8 cellular contexts compared by ENCODE assay signal in genomic region chr10:62243647-62243997, GRCh38. TPM values are rescaled to one million over a fixed set of nuclear protein-coding genes. Genes with fewer than 3 reads are reported as not detected.
DNase-seq lines count a peak whose midpoint lies in the region; ATAC-seq and TF ChIP-seq lines count a peak whose summit lies in the region.

No MANE protein-coding gene starts in this region.

- ATAC-seq in GM18508 (IDR thresholded peaks at IDR 0.05; ENCODE audit: insufficient read depth, unreplicated experiment) (peak; percentile 25), Panc1 (no peak), lower lobe of right lung (no peak)

- H3K4me3 Mint-ChIP-seq in HFFc6 = peak overlapping the region; percentile 87

- intact Hi-C loops in Panc1 (cut with micrococcal nuclease; ENCODE audit: unreplicated experiment) (no loop called here), lower lobe of right lung (cut with DNase I) (loop anchor here (5.0 to 10.0 kb wide), 2 partner anchors 301 to 339 kb away; partner anchors contain the start of gene ARID5B)

- H3K4me1 ChIP-seq in Panc1 (ENCODE audit: control insufficient read depth, insufficient read depth, low read length) (peaks cover 38% of the 10 kb centered on the region), lower lobe of right lung (peaks cover 18% of the 10 kb centered on the region)

- no peaks in the 10 kb centered on the region; the same call in 1 of the 2 replicates for H3K27me3 Mint-ChIP-seq in HFFc6 (ENCODE audit: insufficient read depth)

- H3K27me3 ChIP-seq in Panc1 (ENCODE audit: control insufficient read depth, insufficient read depth, low read length) = no peaks in the 10 kb centered on the region
- H3K27me3 ChIP-seq in lower lobe of right lung (ENCODE audit: low read depth) = no peaks in the 10 kb centered on the region

- peak overlapping the region; percentile 80 for H3K27ac Mint-ChIP-seq in HFFc6

- H3K27ac ChIP-seq in Panc1 (ENCODE audit: low read length) (peak overlapping the region; percentile 92), lower lobe of right lung (peak overlapping the region; percentile 58)

- H3K36me3 Mint-ChIP-seq in HFFc6 (ENCODE audit: low read depth) = no peaks in the 10 kb centered on the region

- CTCF ChIA-PET in Panc1 (lab: Charles Lee) = no interaction called here

- H3K9me3 ChIP-seq in Panc1 (ENCODE audit: control insufficient read depth, insufficient read depth, low read depth, low read length) = no peaks in the 10 kb centered on the region
- no peaks in the 10 kb centered on the region for H3K9me3 ChIP-seq in lower lobe of right lung

- no TSS peak for BruUV-seq in Panc1 (replicated peaks; lab: Mats Ljungman, UMichigan)

- no peak overlapping the region for H3K4me3 ChIP-seq in Panc1 (ENCODE audit: low read depth in 2 of 2, low read length in 2 of 2)
- peak overlapping the region; percentile 15 for H3K4me3 ChIP-seq in lower lobe of right lung

- POLR2A ChIA-PET in Panc1 (lab: Charles Lee) = no interaction called here

- H3K36me3 ChIP-seq in Panc1 (ENCODE audit: control insufficient read depth, insufficient read depth, low read length) = peaks cover 10% of the 10 kb centered on the region; the same call in 1 of the 2 replicates
- H3K36me3 ChIP-seq in lower lobe of right lung = no peaks in the 10 kb centered on the region

- H3K9me3 Mint-ChIP-seq in HFFc6 = no peaks in the 10 kb centered on the region

- TF ChIP-seq CTCF in HFFc6 (IDR thresholded peaks at IDR 0.05) (no peak), Panc1 (IDR thresholded peaks at IDR 0.05) (no peak), lower lobe of right lung (IDR thresholded peaks at IDR 0.05) (no peak)

- in situ Hi-C loops in Panc1 (cut with HindIII; ENCODE audit: low pct_unique_long_range_greater_than_20kb, low sequenced_read_pairs) = no loop called here

- H3K4me1 Mint-ChIP-seq in HFFc6 (ENCODE audit: low read depth) = peaks cover 66% of the 10 kb centered on the region

- DNase-seq in HFFc6 (no peak), Panc1 (ENCODE audit: low read depth, low spot score) (no peak), lower lobe of right lung (no peak), NCI-H510A treated with DMSO at 0.1 percent for 48 hours (lab: John Stamatoyannopoulos, UW) (no peak), NCI-H2227 (lab: John Stamatoyannopoulos, UW; ENCODE audit: unreplicated experiment) (no peak), occipital lobe (lab: John Stamatoyannopoulos, UW) (no peak)
- DNase-seq in effector CD4-positive, alpha-beta T cell = no peak

RNA-seq across cellular contexts. Expression of gene RTKN2, which starts 25.0 kb away (rescaled TPM):
- total RNA-seq in HFFc6 (2021; fragmentation: NEBNext Ultra II Directional; extraction: Animal tissue kit (Norgen Biotek cat#: 25700)) = 1 to 10 TPM; 2.9 to 5.5 (median 4.6) TPM
- 21.3 TPM for total RNA-seq in Panc1 (2021; ENCODE audit: unreplicated experiment)
- polyA plus RNA-seq in Panc1 (2012; ENCODE audit: insufficient read length) = 4.0 TPM
- total RNA-seq in lower lobe of right lung = 109 TPM
- 7.5 TPM for total RNA-seq in occipital lobe
